In genomic region chr17:60442271-60443201, GRCh38 we compare ENCODE assay signal across 1 cellular context.
A peak's percentile ranks its signal among the peaks of the same experiment; 100 is the strongest.
TF ChIP-seq lines count a peak whose summit lies in the region.

No MANE protein-coding gene starts in this region.

TF ChIP-seq in HepG2, 621 proteins besides CTCF, POLR2A, EP300 and RAD21 (continues in another document):
- TF ChIP-seq, protein P1, sequence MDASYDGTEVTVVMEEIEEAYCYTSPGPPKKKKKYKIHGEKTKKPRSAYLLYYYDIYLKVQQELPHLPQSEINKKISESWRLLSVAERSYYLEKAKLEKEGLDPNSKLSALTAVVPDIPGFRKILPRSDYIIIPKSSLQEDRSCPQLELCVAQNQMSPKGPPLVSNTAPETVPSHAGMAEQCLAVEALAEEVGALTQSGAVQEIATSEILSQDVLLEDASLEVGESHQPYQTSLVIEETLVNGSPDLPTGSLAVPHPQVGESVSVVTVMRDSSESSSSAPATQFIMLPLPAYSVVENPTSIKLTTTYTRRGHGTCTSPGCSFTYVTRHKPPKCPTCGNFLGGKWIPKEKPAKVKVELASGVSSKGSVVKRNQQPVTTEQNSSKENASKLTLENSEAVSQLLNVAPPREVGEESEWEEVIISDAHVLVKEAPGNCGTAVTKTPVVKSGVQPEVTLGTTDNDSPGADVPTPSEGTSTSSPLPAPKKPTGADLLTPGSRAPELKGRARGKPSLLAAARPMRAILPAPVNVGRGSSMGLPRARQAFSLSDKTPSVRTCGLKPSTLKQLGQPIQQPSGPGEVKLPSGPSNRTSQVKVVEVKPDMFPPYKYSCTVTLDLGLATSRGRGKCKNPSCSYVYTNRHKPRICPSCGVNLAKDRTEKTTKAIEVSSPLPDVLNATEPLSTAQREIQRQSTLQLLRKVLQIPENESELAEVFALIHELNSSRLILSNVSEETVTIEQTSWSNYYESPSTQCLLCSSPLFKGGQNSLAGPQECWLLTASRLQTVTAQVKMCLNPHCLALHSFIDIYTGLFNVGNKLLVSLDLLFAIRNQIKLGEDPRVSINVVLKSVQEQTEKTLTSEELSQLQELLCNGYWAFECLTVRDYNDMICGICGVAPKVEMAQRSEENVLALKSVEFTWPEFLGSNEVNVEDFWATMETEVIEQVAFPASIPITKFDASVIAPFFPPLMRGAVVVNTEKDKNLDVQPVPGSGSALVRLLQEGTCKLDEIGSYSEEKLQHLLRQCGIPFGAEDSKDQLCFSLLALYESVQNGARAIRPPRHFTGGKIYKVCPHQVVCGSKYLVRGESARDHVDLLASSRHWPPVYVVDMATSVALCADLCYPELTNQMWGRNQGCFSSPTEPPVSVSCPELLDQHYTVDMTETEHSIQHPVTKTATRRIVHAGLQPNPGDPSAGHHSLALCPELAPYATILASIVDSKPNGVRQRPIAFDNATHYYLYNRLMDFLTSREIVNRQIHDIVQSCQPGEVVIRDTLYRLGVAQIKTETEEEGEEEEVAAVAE (CRISPR knock-in tag; IDR thresholded peaks at IDR 0.05; ENCODE audit: borderline replicate concordance), result no peak
- peak; percentile 97 for TF ChIP-seq BCL6 (CRISPR knock-in tag; IDR thresholded peaks at IDR 0.05)
- TF ChIP-seq MEIS2 (CRISPR knock-in tag; IDR thresholded peaks at IDR 0.05), result peak; percentile 42; the same call in 1 of the 2 replicates
- TF ChIP-seq ZNF547 (CRISPR knock-in tag; IDR thresholded peaks at IDR 0.05), result no peak
- TF ChIP-seq RNF2 (conservative IDR thresholded peaks at IDR 0.05; ENCODE audit: low read depth), result no peak
- no peak for TF ChIP-seq YEATS4 (CRISPR knock-in tag; IDR thresholded peaks at IDR 0.05; ENCODE audit: borderline replicate concordance)
- TF ChIP-seq, protein P2, sequence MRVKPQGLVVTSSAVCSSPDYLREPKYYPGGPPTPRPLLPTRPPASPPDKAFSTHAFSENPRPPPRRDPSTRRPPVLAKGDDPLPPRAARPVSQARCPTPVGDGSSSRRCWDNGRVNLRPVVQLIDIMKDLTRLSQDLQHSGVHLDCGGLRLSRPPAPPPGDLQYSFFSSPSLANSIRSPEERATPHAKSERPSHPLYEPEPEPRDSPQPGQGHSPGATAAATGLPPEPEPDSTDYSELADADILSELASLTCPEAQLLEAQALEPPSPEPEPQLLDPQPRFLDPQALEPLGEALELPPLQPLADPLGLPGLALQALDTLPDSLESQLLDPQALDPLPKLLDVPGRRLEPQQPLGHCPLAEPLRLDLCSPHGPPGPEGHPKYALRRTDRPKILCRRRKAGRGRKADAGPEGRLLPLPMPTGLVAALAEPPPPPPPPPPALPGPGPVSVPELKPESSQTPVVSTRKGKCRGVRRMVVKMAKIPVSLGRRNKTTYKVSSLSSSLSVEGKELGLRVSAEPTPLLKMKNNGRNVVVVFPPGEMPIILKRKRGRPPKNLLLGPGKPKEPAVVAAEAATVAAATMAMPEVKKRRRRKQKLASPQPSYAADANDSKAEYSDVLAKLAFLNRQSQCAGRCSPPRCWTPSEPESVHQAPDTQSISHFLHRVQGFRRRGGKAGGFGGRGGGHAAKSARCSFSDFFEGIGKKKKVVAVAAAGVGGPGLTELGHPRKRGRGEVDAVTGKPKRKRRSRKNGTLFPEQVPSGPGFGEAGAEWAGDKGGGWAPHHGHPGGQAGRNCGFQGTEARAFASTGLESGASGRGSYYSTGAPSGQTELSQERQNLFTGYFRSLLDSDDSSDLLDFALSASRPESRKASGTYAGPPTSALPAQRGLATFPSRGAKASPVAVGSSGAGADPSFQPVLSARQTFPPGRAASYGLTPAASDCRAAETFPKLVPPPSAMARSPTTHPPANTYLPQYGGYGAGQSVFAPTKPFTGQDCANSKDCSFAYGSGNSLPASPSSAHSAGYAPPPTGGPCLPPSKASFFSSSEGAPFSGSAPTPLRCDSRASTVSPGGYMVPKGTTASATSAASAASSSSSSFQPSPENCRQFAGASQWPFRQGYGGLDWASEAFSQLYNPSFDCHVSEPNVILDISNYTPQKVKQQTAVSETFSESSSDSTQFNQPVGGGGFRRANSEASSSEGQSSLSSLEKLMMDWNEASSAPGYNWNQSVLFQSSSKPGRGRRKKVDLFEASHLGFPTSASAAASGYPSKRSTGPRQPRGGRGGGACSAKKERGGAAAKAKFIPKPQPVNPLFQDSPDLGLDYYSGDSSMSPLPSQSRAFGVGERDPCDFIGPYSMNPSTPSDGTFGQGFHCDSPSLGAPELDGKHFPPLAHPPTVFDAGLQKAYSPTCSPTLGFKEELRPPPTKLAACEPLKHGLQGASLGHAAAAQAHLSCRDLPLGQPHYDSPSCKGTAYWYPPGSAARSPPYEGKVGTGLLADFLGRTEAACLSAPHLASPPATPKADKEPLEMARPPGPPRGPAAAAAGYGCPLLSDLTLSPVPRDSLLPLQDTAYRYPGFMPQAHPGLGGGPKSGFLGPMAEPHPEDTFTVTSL (CRISPR knock-in tag; IDR thresholded peaks at IDR 0.05; ENCODE audit: borderline replicate concordance), result peak; percentile 37; the same call in 1 of the 2 replicates
- TF ChIP-seq ELF1 (CRISPR knock-in tag; IDR thresholded peaks at IDR 0.05), result peak; percentile 51; the same call in 1 of the 2 replicates
- TF ChIP-seq ZNF614 (CRISPR knock-in tag; IDR thresholded peaks at IDR 0.05; ENCODE audit: borderline replicate concordance), result peak; percentile 41; the same call in 1 of the 2 replicates
- TF ChIP-seq, protein P3, sequence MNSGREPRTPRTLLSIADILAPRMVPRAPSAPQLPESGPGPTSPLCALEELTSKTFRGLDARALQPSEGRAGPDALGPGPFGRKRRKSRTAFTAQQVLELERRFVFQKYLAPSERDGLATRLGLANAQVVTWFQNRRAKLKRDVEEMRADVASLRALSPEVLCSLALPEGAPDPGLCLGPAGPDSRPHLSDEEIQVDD (CRISPR knock-in tag; IDR thresholded peaks at IDR 0.05; ENCODE audit: borderline replicate concordance), result no peak
- peak; percentile 66; the same call in 1 of the 2 replicates for TF ChIP-seq ZNF670 (CRISPR knock-in tag; IDR thresholded peaks at IDR 0.05; ENCODE audit: borderline replicate concordance)
- no peak; the same call in 1 of the 2 replicates for TF ChIP-seq TFAP4 (IDR thresholded peaks at IDR 0.05; ENCODE audit: borderline replicate concordance, low read depth)
- TF ChIP-seq ZNF234 (CRISPR knock-in tag; conservative IDR thresholded peaks at IDR 0.05), result no peak
- TF ChIP-seq ZNF772 (CRISPR knock-in tag; IDR thresholded peaks at IDR 0.05), result no peak
- 0 out of 2 replicates have a peak, but pooled peaks have one; percentile 41 for TF ChIP-seq PAXIP1 (CRISPR knock-in tag; conservative IDR thresholded peaks at IDR 0.05)
- TF ChIP-seq HMG20A (CRISPR knock-in tag; IDR thresholded peaks at IDR 0.05; ENCODE audit: borderline replicate concordance), result peak; percentile 48; the same call in 1 of the 2 replicates
- no peak for TF ChIP-seq ZMYM4 (CRISPR knock-in tag; IDR thresholded peaks at IDR 0.05)
- 0 out of 2 replicates have a peak, but pooled peaks have one; percentile 39 for TF ChIP-seq MXD4 (CRISPR knock-in tag; IDR thresholded peaks at IDR 0.05)
- no peak for TF ChIP-seq ZNF143 (CRISPR knock-in tag; IDR thresholded peaks at IDR 0.05)
- TF ChIP-seq JUN (CRISPR knock-in tag; IDR thresholded peaks at IDR 0.05), result no peak
- peak; percentile 80 for TF ChIP-seq ARID5B (CRISPR knock-in tag; IDR thresholded peaks at IDR 0.05)
- TF ChIP-seq, protein P4, sequence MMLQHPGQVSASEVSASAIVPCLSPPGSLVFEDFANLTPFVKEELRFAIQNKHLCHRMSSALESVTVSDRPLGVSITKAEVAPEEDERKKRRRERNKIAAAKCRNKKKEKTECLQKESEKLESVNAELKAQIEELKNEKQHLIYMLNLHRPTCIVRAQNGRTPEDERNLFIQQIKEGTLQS (CRISPR knock-in tag; IDR thresholded peaks at IDR 0.05), result 0 out of 2 replicates have a peak, but pooled peaks have one; percentile 33
- TF ChIP-seq CENPT (CRISPR knock-in tag; IDR thresholded peaks at IDR 0.05; ENCODE audit: low read depth), result no peak
- no peak for TF ChIP-seq DNMT3B (CRISPR knock-in tag; conservative IDR thresholded peaks at IDR 0.05)
- TF ChIP-seq, protein P5, sequence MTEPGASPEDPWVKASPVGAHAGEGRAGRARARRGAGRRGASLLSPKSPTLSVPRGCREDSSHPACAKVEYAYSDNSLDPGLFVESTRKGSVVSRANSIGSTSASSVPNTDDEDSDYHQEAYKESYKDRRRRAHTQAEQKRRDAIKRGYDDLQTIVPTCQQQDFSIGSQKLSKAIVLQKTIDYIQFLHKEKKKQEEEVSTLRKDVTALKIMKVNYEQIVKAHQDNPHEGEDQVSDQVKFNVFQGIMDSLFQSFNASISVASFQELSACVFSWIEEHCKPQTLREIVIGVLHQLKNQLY (CRISPR knock-in tag; IDR thresholded peaks at IDR 0.05), result no peak
- no peak for TF ChIP-seq SP140L (CRISPR knock-in tag; IDR thresholded peaks at IDR 0.05; ENCODE audit: borderline replicate concordance)
- peak; percentile 9; the same call in 1 of the 2 replicates for TF ChIP-seq CEBPB (IDR thresholded peaks at IDR 0.05; ENCODE audit: borderline replicate concordance, low read depth, low read length)
- TF ChIP-seq ATF1 (CRISPR knock-in tag; IDR thresholded peaks at IDR 0.05), result peak; percentile 10; the same call in 1 of the 2 replicates
- TF ChIP-seq TBL1XR1 (IDR thresholded peaks at IDR 0.05; ENCODE audit: borderline replicate concordance, low read length, partially characterized antibody), result peak; percentile 40
- TF ChIP-seq SOX6 (IDR thresholded peaks at IDR 0.05), result no peak
- TF ChIP-seq SOX6 (CRISPR knock-in tag; IDR thresholded peaks at IDR 0.05), result no peak
- TF ChIP-seq FOSL2 (CRISPR knock-in tag; IDR thresholded peaks at IDR 0.05), result peak; percentile 74
- no peak for TF ChIP-seq ZNF557 (CRISPR knock-in tag; IDR thresholded peaks at IDR 0.05)
- TF ChIP-seq SOX5 (CRISPR knock-in tag; IDR thresholded peaks at IDR 0.05; ENCODE audit: borderline replicate concordance), result peak; percentile 35; the same call in 1 of the 2 replicates
- TF ChIP-seq, protein P6, sequence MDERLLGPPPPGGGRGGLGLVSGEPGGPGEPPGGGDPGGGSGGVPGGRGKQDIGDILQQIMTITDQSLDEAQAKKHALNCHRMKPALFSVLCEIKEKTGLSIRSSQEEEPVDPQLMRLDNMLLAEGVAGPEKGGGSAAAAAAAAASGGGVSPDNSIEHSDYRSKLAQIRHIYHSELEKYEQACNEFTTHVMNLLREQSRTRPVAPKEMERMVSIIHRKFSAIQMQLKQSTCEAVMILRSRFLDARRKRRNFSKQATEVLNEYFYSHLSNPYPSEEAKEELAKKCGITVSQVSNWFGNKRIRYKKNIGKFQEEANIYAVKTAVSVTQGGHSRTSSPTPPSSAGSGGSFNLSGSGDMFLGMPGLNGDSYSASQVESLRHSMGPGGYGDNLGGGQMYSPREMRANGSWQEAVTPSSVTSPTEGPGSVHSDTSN (CRISPR knock-in tag; IDR thresholded peaks at IDR 0.05), result no peak
- TF ChIP-seq HNF4A (CRISPR knock-in tag; IDR thresholded peaks at IDR 0.05), result peak; percentile 78
- TF ChIP-seq CEBPG (CRISPR knock-in tag; IDR thresholded peaks at IDR 0.05), result peak; percentile 39
- peak; percentile 20 for TF ChIP-seq RARA (CRISPR knock-in tag; IDR thresholded peaks at IDR 0.05)
- peak; percentile 89 for TF ChIP-seq ELF3 (CRISPR knock-in tag; IDR thresholded peaks at IDR 0.05)
